Comparison of ENCODE assay signal across 9 cellular contexts in genomic region chr9:104774831-104775573, GRCh38. TPM values are rescaled to one million over a fixed set of nuclear protein-coding genes. Genes with fewer than 3 reads are reported as not detected.
DNase-seq lines count a peak whose midpoint lies in the region; ATAC-seq and TF ChIP-seq lines count a peak whose summit lies in the region.
"Had no signal": no experiment of that assay in that cellular context is flagged by ENCODE, and none has a peak within 500 bp of the region (broad histone marks: within the 10 kb centered on the region; RNA-seq: fewer than 3 reads in every experiment).

No MANE protein-coding gene starts in this region.

- H3K9me3 Mint-ChIP-seq in nephron progenitor cell, result no peaks in the 10 kb centered on the region
- H3K9me3 Mint-ChIP-seq: activated CD4-positive, alpha-beta memory T cell treated with anti-CD3 and anti-CD28 coated beads for 36 hours had no signal

- no peaks in the 10 kb centered on the region for H3K27me3 ChIP-seq in spleen (replicated peaks in 1 of 7)

- peaks cover 12% of the 10 kb centered on the region for H3K36me3 Mint-ChIP-seq in nephron progenitor cell (ENCODE audit: low read depth)
- H3K36me3 Mint-ChIP-seq: activated CD4-positive, alpha-beta memory T cell treated with anti-CD3 and anti-CD28 coated beads for 36 hours had no signal

- no peak for TF ChIP-seq CTCF in spleen (IDR thresholded peaks at IDR 0.05 in 8 of 11, conservative IDR thresholded peaks at IDR 0.05 in 3 of 11)
- no peak for TF ChIP-seq CTCF in nephron progenitor cell (IDR thresholded peaks at IDR 0.05)

- peak overlapping the region in 1 of 8 donors; percentile 17 for H3K4me3 ChIP-seq in spleen

- TF ChIP-seq POLR2A in spleen (IDR thresholded peaks at IDR 0.05), result no peak

- H3K36me3 ChIP-seq in spleen, result no peaks in the 10 kb centered on the region

- peak; percentile 93 for DNase-seq in SIG-M5 treated with dmso at 0.1 percent for 504 hours (lab: John Stamatoyannopoulos, UW; ENCODE audit: unreplicated experiment)
- DNase-seq in spleen, result peak; percentile 62
- no peak for DNase-seq in cerebellar nuclear complex (lab: John Stamatoyannopoulos, UW)
- no peak for DNase-seq in activated CD8-positive, alpha-beta memory T cell treated with anti-CD3 and anti-CD28 coated beads, Interleukin-2, amount 50 U/mL, for 4 hours
- DNase-seq in stimulated activated naive CD4-positive, alpha-beta T cell treated with Interleukin-2 at 50 U/mL for 16 hours (lab: John Stamatoyannopoulos, UW), result no peak
- DNase-seq in nephron progenitor cell, result no peak
- DNase-seq: activated CD4-positive, alpha-beta memory T cell treated with anti-CD3 and anti-CD28 coated beads for 36 hours had no signal

- H3K27ac ChIP-seq in spleen, result peak overlapping the region in 7 of 8 donors; percentile 43 to 77 (median 66)

- H3K4me3 Mint-ChIP-seq in nephron progenitor cell, result no peak overlapping the region
- H3K4me3 Mint-ChIP-seq: activated CD4-positive, alpha-beta memory T cell treated with anti-CD3 and anti-CD28 coated beads for 36 hours had no signal

- no peak overlapping the region for H3K27ac Mint-ChIP-seq in nephron progenitor cell
- H3K27ac Mint-ChIP-seq: activated CD4-positive, alpha-beta memory T cell treated with anti-CD3 and anti-CD28 coated beads for 36 hours had no signal

- intact Hi-C loops in spleen (cut with DNase I; ENCODE audit: low total_unique reads), result no loop called here

- no peaks in the 10 kb centered on the region for H3K9me3 ChIP-seq in spleen

- no peaks in the 10 kb centered on the region for H3K4me1 Mint-ChIP-seq in nephron progenitor cell

- H3K4me1 ChIP-seq in spleen, result peaks cover 0 to 65% (median 24%) of the 10 kb centered on the region in 6 donors

- ATAC-seq in GM19043 (IDR thresholded peaks at IDR 0.05; ENCODE audit: low read depth, unreplicated experiment) (peak; percentile 86), HG02981 (IDR thresholded peaks at IDR 0.05; ENCODE audit: unreplicated experiment) (peak; percentile 87)

- WGBS in spleen, 5 donors, result 71 to 82% (median 79%) methylated on average over 11 of the region's 11 CpGs

- H3K27me3 Mint-ChIP-seq in nephron progenitor cell (ENCODE audit: low read depth, poor library complexity), result no peaks in the 10 kb centered on the region
- H3K27me3 Mint-ChIP-seq: activated CD4-positive, alpha-beta memory T cell treated with anti-CD3 and anti-CD28 coated beads for 36 hours had no signal

RNA-seq across cellular contexts. Expression of gene NIPSNAP3B, which starts 11.1 kb away (rescaled TPM):
- total RNA-seq in spleen, result 1 to 10 TPM; 1.9 to 4.8 (median 4.3) TPM
- 1 to 10 TPM; 2.2 to 3.3 (median 2.8) TPM for polyA plus RNA-seq in spleen

RNA-seq across cellular contexts. Expression of gene NIPSNAP3A, which starts 27.5 kb away (rescaled TPM):
- 10 to 100 TPM; 20.8 to 28.5 (median 23.8) TPM for total RNA-seq in spleen
- polyA plus RNA-seq in spleen, result 10 to 100 TPM; 17.2 to 27.9 (median 23.0) TPM

Comparison
In these comparisons a context has a peak if more than half of its experiments do, and no peak if none do; other contexts are left out.
1. DNase-seq: peak in SIG-M5 treated with dmso at 0.1 percent for 504 hours (single experiment) and spleen (single experiment); none in cerebellar nuclear complex (0 of 2), activated CD8-positive, alpha-beta memory T cell treated with anti-CD3 and anti-CD28 coated beads, Interleukin-2, amount 50 U/mL, for 4 hours (single experiment), stimulated activated naive CD4-positive, alpha-beta T cell treated with Interleukin-2 at 50 U/mL for 16 hours (single experiment) and nephron progenitor cell (single experiment).